In the genomic region with DNA sequence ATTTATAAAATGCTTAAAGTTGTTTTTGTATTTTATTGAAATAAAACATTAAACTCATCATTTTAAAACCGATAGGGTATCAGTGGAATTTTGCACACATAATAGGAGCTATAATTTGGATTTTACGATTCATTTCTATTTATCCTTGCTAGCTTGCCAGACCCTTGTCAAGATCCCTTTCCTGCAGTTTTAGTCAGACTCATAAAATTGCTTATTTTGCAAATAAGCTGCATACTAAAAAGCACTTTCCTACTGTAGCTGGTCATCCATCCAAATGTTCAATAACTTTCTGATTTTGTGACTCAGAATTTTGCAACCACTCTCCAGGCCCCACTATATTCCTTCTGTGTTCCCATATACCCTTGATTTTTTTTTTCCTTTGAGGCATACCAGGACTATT, we compare ENCODE assay signal across 25 cellular contexts.
"Had no signal": no experiment of that assay in that cellular context is flagged by ENCODE, and none has a peak within 500 bp of the region (broad histone marks: within the 10 kb centered on the region; RNA-seq: fewer than 3 reads in every experiment).

No MANE protein-coding gene starts in this region.

- H3K27me3 ChIP-seq: colonic mucosa, esophagus squamous epithelium, gastroesophageal sphincter, left lung had no signal

- DNase-seq: colonic mucosa; cortex of kidney; effector CD8-positive, alpha-beta T cell; effector memory CD8-positive, alpha-beta T cell; endodermal cell; erythroblast; esophagus squamous epithelium; foreskin keratinocyte; heart left ventricle; hippocampal formation; left cardiac atrium; left lung; left ventricle myocardium superior; lower lobe of right lung; mesenchymal stem cell; mucosa of descending colon had no signal

- FAIRE-seq: endometrium, frontal cortex, islet of Langerhans, keratinocyte had no signal

- ATAC-seq: effector memory CD8-positive, alpha-beta T cell; esophagus mucosa; foreskin keratinocyte; gastroesophageal sphincter; heart left ventricle; left cardiac atrium; left lung; left ventricle myocardium superior; lower lobe of right lung; mucosa of descending colon had no signal

- H3K36me3 Mint-ChIP-seq: mesothelial cell of epicardium had no signal

- H3K9me3 ChIP-seq: colonic mucosa, esophagus squamous epithelium, gastroesophageal sphincter, heart left ventricle, left lung, lower lobe of right lung, mucosa of descending colon had no signal

- H3K27ac ChIP-seq: colonic mucosa, epithelial cell of prostate, esophagus squamous epithelium, foreskin keratinocyte, gastroesophageal sphincter, heart left ventricle, left lung, lower lobe of right lung had no signal

- H3K9me3 Mint-ChIP-seq: dendritic cell treated with granulocyte-macrophage colony-stimulating factor and Interleukin-4, amounts not matched to agents 40 ng/mL and 50 ng/mL, for 4 days; effector memory CD8-positive, alpha-beta T cell; endodermal cell; mesothelial cell of epicardium had no signal

- H3K4me3 ChIP-seq: colonic mucosa, esophagus squamous epithelium, gastroesophageal sphincter, heart left ventricle, left lung, lower lobe of right lung, mucosa of descending colon had no signal

- H3K4me3 Mint-ChIP-seq: dendritic cell treated with granulocyte-macrophage colony-stimulating factor and Interleukin-4, amounts not matched to agents 40 ng/mL and 50 ng/mL, for 4 days; effector memory CD8-positive, alpha-beta T cell; endodermal cell; mesothelial cell of epicardium had no signal

- H3K27ac Mint-ChIP-seq: dendritic cell treated with granulocyte-macrophage colony-stimulating factor and Interleukin-4, amounts not matched to agents 40 ng/mL and 50 ng/mL, for 4 days; effector memory CD8-positive, alpha-beta T cell; endodermal cell; mesothelial cell of epicardium had no signal

- H3K36me3 ChIP-seq: colonic mucosa, esophagus squamous epithelium, gastroesophageal sphincter, heart left ventricle, left lung, lower lobe of right lung had no signal

- H3K4me1 ChIP-seq: colonic mucosa, esophagus squamous epithelium, foreskin keratinocyte, gastroesophageal sphincter, heart left ventricle, left lung, lower lobe of right lung had no signal
